In genomic region chrX:51743179-51743957, GRCh38 we compare ENCODE assay signal across 8 cellular contexts. TPM values are rescaled to one million over a fixed set of nuclear protein-coding genes. Genes with fewer than 3 reads are reported as not detected.
DNase-seq lines count a peak whose midpoint lies in the region; ATAC-seq and TF ChIP-seq lines count a peak whose summit lies in the region.

GSPT2 (plus strand) TSS chrX:51743442; CDS start chrX:51743627, 185 bp downstream.

- ATAC-seq in GM19351 (IDR thresholded peaks at IDR 0.05; ENCODE audit: unreplicated experiment) (peak; percentile 94), HG03521 (IDR thresholded peaks at IDR 0.05; ENCODE audit: unreplicated experiment) (peak; percentile 96)
- peak; percentile 87 for ATAC-seq in activated naive CD8-positive, alpha-beta T cell treated with anti-CD3 and anti-CD28 coated beads, Interleukin-2, amount 50 U/mL, for 24 hours

- H3K9me3 ChIP-seq in SJCRH30 (replicated peaks) (no peaks in the 10 kb centered on the region), left ventricle myocardium inferior (replicated peaks) (peaks cover 10% of the 10 kb centered on the region), prostate gland (no peaks in the 10 kb centered on the region)

- peaks cover 27% of the 10 kb centered on the region for H3K36me3 Mint-ChIP-seq in activated naive CD8-positive, alpha-beta T cell treated with anti-CD3 and anti-CD28 coated beads, Interleukin-2, amount 50 U/mL, for 24 hours (ENCODE audit: low read depth)

- H3K27me3 Mint-ChIP-seq in activated naive CD8-positive, alpha-beta T cell treated with anti-CD3 and anti-CD28 coated beads, Interleukin-2, amount 50 U/mL, for 24 hours, result peaks cover 2% of the 10 kb centered on the region

- WGBS in prostate gland, result 1% methylated on average over 22 of the region's 63 CpGs
- WGBS in urinary bladder, result under 1% methylated on average over 63 of the region's 63 CpGs

- no peak for TF ChIP-seq POLR2A in prostate gland (IDR thresholded peaks at IDR 0.05)

- H3K27ac ChIP-seq in SJCRH30, result peak within 1 kb of the TSS; percentile 62
- H3K27ac ChIP-seq in left ventricle myocardium inferior (replicated peaks), result peak within 1 kb of the TSS; percentile 79
- H3K27ac ChIP-seq in prostate gland, result peak within 1 kb of the TSS; percentile 31 to 69
- H3K27ac ChIP-seq in urinary bladder (ENCODE audit: low read depth), result peak within 1 kb of the TSS; percentile 27

- H3K4me1 ChIP-seq in SJCRH30, result no peaks in the 10 kb centered on the region
- H3K4me1 ChIP-seq in left ventricle myocardium inferior, result peaks cover 10% of the 10 kb centered on the region
- H3K4me1 ChIP-seq in prostate gland (replicated peaks), result no peaks in the 10 kb centered on the region
- H3K4me1 ChIP-seq in urinary bladder (ENCODE audit: insufficient read depth), result no peaks in the 10 kb centered on the region

- DNase-seq in CD1c-positive myeloid dendritic cell (ENCODE audit: extremely low spot score) (peak; percentile 47), SJCRH30 (peak; percentile 66 to 74), left ventricle myocardium inferior (peak; percentile 65), prostate gland (ENCODE audit: low spot score) (peak; percentile 41)
- DNase-seq in activated naive CD8-positive, alpha-beta T cell treated with anti-CD3 and anti-CD28 coated beads, Interleukin-2, amount 50 U/mL, for 24 hours, result peak; percentile 62

- no peaks in the 10 kb centered on the region for H3K27me3 ChIP-seq in SJCRH30
- peaks cover 7% of the 10 kb centered on the region for H3K27me3 ChIP-seq in left ventricle myocardium inferior (ENCODE audit: low read depth)
- no peaks in the 10 kb centered on the region for H3K27me3 ChIP-seq in prostate gland (replicated peaks; ENCODE audit: insufficient read depth)

- intact Hi-C loops in left ventricle myocardium inferior (cut with micrococcal nuclease), result no loop called here
- intact Hi-C loops in prostate gland (cut with DNase I), result no loop called here

- peak within 1 kb of the TSS; percentile 68 for H3K27ac Mint-ChIP-seq in activated naive CD8-positive, alpha-beta T cell treated with anti-CD3 and anti-CD28 coated beads, Interleukin-2, amount 50 U/mL, for 24 hours

- no peaks in the 10 kb centered on the region for H3K36me3 ChIP-seq in SJCRH30
- H3K36me3 ChIP-seq in left ventricle myocardium inferior, result no peaks in the 10 kb centered on the region
- no peaks in the 10 kb centered on the region for H3K36me3 ChIP-seq in prostate gland
- H3K36me3 ChIP-seq in urinary bladder (ENCODE audit: insufficient read depth), result no peaks in the 10 kb centered on the region

- H3K4me1 Mint-ChIP-seq in activated naive CD8-positive, alpha-beta T cell treated with anti-CD3 and anti-CD28 coated beads, Interleukin-2, amount 50 U/mL, for 24 hours, result peaks cover 20% of the 10 kb centered on the region

- peak within 1 kb of the TSS; percentile 84 for H3K4me3 Mint-ChIP-seq in activated naive CD8-positive, alpha-beta T cell treated with anti-CD3 and anti-CD28 coated beads, Interleukin-2, amount 50 U/mL, for 24 hours

- peak within 1 kb of the TSS; percentile 83 for H3K4me3 ChIP-seq in SJCRH30
- peak within 1 kb of the TSS; percentile 79 for H3K4me3 ChIP-seq in left ventricle myocardium inferior
- peak within 1 kb of the TSS; percentile 46 to 48 for H3K4me3 ChIP-seq in prostate gland
- H3K4me3 ChIP-seq in urinary bladder (ENCODE audit: low read depth, low read length), result peak within 1 kb of the TSS; percentile 48

- TF ChIP-seq CTCF in left ventricle myocardium inferior (IDR thresholded peaks at IDR 0.05; ENCODE audit: borderline replicate concordance) (no peak), prostate gland (IDR thresholded peaks at IDR 0.05) (no peak)

- peaks cover 19% of the 10 kb centered on the region for H3K9me3 Mint-ChIP-seq in activated naive CD8-positive, alpha-beta T cell treated with anti-CD3 and anti-CD28 coated beads, Interleukin-2, amount 50 U/mL, for 24 hours

RNA-seq across cellular contexts. Expression of gene GSPT2, which starts in this region (rescaled TPM):
- 11.4 and 12.1 TPM in 2 replicates for total RNA-seq in SJCRH30 (2014; rRNA removed; shearing (Covaris generic))
- total RNA-seq in left ventricle myocardium inferior (8.8 TPM), prostate gland (10 to 100 TPM in 1 of 2 donors, 1 to 10 TPM in 1; 5.9 to 17.4 TPM), urinary bladder (11.6 TPM)
- 9.2 TPM for polyA plus RNA-seq in urinary bladder

Comparison
In these comparisons a context has a peak if more than half of its experiments do, and no peak if none do; other contexts are left out.
1. Peak in every context shown above with its lines: DNase-seq, ATAC-seq, H3K4me3 ChIP-seq and H3K27ac ChIP-seq.
2. H3K27ac ChIP-seq: peak in every context shown above with its lines; median percentile 79 in left ventricle myocardium inferior; 62 in SJCRH30; 50 in prostate gland; 27 in urinary bladder.